Comparison of ENCODE assay signal across 24 cellular contexts in the genomic region with DNA sequence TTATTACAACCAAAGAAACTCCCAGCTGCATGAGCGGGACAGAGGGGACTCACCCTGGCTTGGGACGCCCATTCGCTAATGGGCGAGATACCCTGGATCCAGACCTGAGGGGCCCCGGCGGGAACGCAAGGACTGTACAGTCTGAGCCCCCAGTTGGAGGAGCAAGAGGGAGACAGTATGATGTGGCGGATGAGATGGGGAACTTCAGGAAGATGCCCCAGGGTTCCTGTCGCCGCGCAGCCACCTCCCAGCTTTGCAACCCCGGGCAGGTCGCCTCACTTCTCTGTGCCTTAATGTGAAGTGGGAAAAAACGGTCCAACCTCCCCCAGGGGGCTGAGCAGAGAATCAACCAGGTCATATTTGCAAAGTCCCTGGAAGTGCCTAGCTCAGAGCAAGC. TPM values are rescaled to one million over a fixed set of nuclear protein-coding genes. Genes with fewer than 3 reads are reported as not detected.
"Had no signal": no experiment of that assay in that cellular context is flagged by ENCODE, and none has a peak within 500 bp of the region (broad histone marks: within the 10 kb centered on the region; RNA-seq: fewer than 3 reads in every experiment).

No MANE protein-coding gene starts in this region.

- H3K4me3 ChIP-seq: colonic mucosa, tibial nerve had no signal

- H3K9me3 ChIP-seq: colonic mucosa, esophagus muscularis mucosa, left ventricle myocardium inferior, stomach, suprapubic skin, tibial nerve had no signal

- H3K9me3 Mint-ChIP-seq: activated naive CD8-positive, alpha-beta T cell treated with anti-CD3 and anti-CD28 coated beads for 36 hours; activated T-cell treated with anti-CD3 and anti-CD28 coated beads, Interleukin-2, amount 50 U/mL, for 24 hours; effector memory CD8-positive, alpha-beta T cell; nephron; stimulated activated effector memory CD8-positive, alpha-beta T cell treated with anti-CD3 and anti-CD28 coated beads, Interleukin-12 subunit alpha, Interleukin-12 subunit beta, amount 100 ng/mL, for 72 hours; T-helper 1 cell treated with Interleukin-12 subunit alpha and Interleukin-12 subunit beta and Interleukin-4 antibody, amounts not matched to agents 30 μg/mL and 1 μg/mL, for 36 hours had no signal

- ATAC-seq: activated CD4-positive, alpha-beta T cell treated with anti-CD3 and anti-CD28 coated beads for 36 hours; effector memory CD8-positive, alpha-beta T cell; stimulated activated effector memory CD8-positive, alpha-beta T cell treated with anti-CD3 and anti-CD28 coated beads, Interleukin-12 subunit alpha, Interleukin-12 subunit beta, amount 100 ng/mL, for 72 hours had no signal

- DNase-seq: activated B cell treated with CpG ODN at 0.5 μM for 24 hours; activated CD4-positive, alpha-beta T cell treated with anti-CD3 and anti-CD28 coated beads for 36 hours; activated CD4-positive, alpha-beta T cell treated with anti-CD3 and anti-CD28 coated beads, Interleukin-2, amount 50 U/mL, for 4 hours; activated CD8-positive, alpha-beta memory T cell treated with anti-CD3 and anti-CD28 coated beads for 24 hours; activated CD8-positive, alpha-beta memory T cell treated with anti-CD3 and anti-CD28 coated beads, Interleukin-2, amount 50 U/mL, for 4 hours; activated naive CD4-positive, alpha-beta T cell treated with Interleukin-2 at 50 U/mL for 16 hours; activated naive CD8-positive, alpha-beta T cell treated with anti-CD3 and anti-CD28 coated beads for 36 hours; activated T-cell treated with anti-CD3 and anti-CD28 coated beads, Interleukin-2, amount 50 U/mL, for 24 hours; colonic mucosa; dorsolateral prefrontal cortex; effector memory CD8-positive, alpha-beta T cell; hypothalamus; left ventricle myocardium inferior; nucleus accumbens; stimulated activated CD4-positive, alpha-beta T cell treated with anti-CD3 and anti-CD28 coated beads, Interleukin-1b, Interleukin-23, amount 100 ng/mL, for 48 hours; stomach; T1000 had no signal

- H3K4me1 Mint-ChIP-seq: nephron had no signal

- H3K27ac ChIP-seq: colonic mucosa, dorsolateral prefrontal cortex, esophagus muscularis mucosa, left ventricle myocardium inferior, skin epidermis, stomach, suprapubic skin, tibial nerve had no signal

- H3K36me3 ChIP-seq: colonic mucosa, esophagus muscularis mucosa, left ventricle myocardium inferior, stomach, suprapubic skin, tibial nerve had no signal

- H3K4me3 Mint-ChIP-seq: activated B cell treated with CpG ODN at 0.5 μM for 24 hours; activated CD4-positive, alpha-beta T cell treated with anti-CD3 and anti-CD28 coated beads for 36 hours; activated naive CD8-positive, alpha-beta T cell treated with anti-CD3 and anti-CD28 coated beads for 36 hours; activated T-cell treated with anti-CD3 and anti-CD28 coated beads, Interleukin-2, amount 50 U/mL, for 24 hours; T-helper 1 cell treated with Interleukin-12 subunit alpha and Interleukin-12 subunit beta and Interleukin-4 antibody, amounts not matched to agents 30 μg/mL and 1 μg/mL, for 36 hours had no signal

- H3K27ac Mint-ChIP-seq: activated B cell treated with CpG ODN at 0.5 μM for 24 hours; activated CD4-positive, alpha-beta T cell treated with anti-CD3 and anti-CD28 coated beads for 36 hours; activated naive CD8-positive, alpha-beta T cell treated with anti-CD3 and anti-CD28 coated beads for 36 hours; activated T-cell treated with anti-CD3 and anti-CD28 coated beads, Interleukin-2, amount 50 U/mL, for 24 hours; effector memory CD8-positive, alpha-beta T cell; nephron; stimulated activated effector memory CD8-positive, alpha-beta T cell treated with anti-CD3 and anti-CD28 coated beads, Interleukin-12 subunit alpha, Interleukin-12 subunit beta, amount 100 ng/mL, for 72 hours; T-helper 1 cell treated with Interleukin-12 subunit alpha and Interleukin-12 subunit beta and Interleukin-4 antibody, amounts not matched to agents 30 μg/mL and 1 μg/mL, for 36 hours had no signal

RNA-seq across cellular contexts. Expression of a gene that starts 2.5 kb away (rescaled TPM):
- total RNA-seq: left ventricle myocardium inferior had no signal
